10 cellular contexts compared by ENCODE assay signal in the genomic region with DNA sequence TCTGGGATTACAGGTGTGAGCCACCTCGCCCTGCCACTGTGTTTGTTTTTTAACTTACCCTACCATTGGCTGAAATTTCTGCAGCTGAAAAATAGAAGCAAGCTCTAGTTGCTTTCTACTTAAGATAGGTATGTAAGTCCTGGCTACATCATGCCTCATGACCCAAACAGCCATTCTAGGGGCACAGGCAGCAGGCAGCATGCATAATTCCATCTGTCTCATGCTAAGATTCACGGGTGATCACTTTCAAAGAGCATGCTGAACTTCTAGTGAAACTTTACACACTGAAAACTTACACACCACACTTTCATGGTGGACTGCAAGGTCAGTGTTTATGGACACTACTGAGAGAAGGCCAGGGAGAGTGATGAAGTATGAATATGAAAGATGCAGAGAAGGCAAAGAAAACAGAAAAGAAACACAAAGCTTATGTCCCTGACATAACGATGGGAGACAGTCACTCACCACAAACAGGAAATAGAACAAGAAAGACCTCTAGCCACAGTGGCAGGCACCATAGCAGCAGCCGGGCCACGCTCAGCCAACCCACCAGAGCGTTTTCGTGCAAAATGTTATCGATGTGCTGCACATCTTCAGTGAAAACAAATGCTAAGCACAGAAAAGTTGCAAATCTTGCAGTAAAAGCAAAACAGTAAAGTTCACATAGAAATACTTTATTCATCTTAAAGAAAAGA.
DNase-seq lines count a peak whose midpoint lies in the region; ATAC-seq, FAIRE-seq and TF ChIP-seq lines count a peak whose summit lies in the region.
"Had no signal": no experiment of that assay in that cellular context is flagged by ENCODE, and none has a peak within 500 bp of the region (broad histone marks: within the 10 kb centered on the region; RNA-seq: fewer than 3 reads in every experiment).

No MANE protein-coding gene starts in this region.

- H3K27me3 ChIP-seq in CD4-positive, CD25-positive, alpha-beta regulatory T cell (ENCODE audit: control insufficient read depth, insufficient read depth, low read length), result no peaks in the 10 kb centered on the region
- H3K27me3 ChIP-seq in SK-N-SH (ENCODE audit: insufficient read depth), result no peaks in the 10 kb centered on the region
- no peaks in the 10 kb centered on the region for H3K27me3 ChIP-seq in uterus

- H3K4me3 ChIP-seq in CD4-positive, CD25-positive, alpha-beta regulatory T cell (ENCODE audit: low read depth, low read length), result peak overlapping the region; percentile 62
- no peak overlapping the region for H3K4me3 ChIP-seq in SK-N-SH (ENCODE audit: low read depth in 2 of 2, low read length in 1 of 2)
- no peak overlapping the region for H3K4me3 ChIP-seq in uterus
- H3K4me3 ChIP-seq in kidney (ENCODE audit: low read length in 2 of 2), result no peak overlapping the region

- no peak for TF ChIP-seq RAD21 in SK-N-SH (IDR thresholded peaks at IDR 0.05; ENCODE audit: low read length)

- no peak for TF ChIP-seq EP300 in SK-N-SH (IDR thresholded peaks at IDR 0.05; ENCODE audit: borderline replicate concordance in 1 of 2, low read depth in 1 of 2, low read length in 1 of 2)

- peak overlapping the region; percentile 4 to 84 (median 53) for H3K4me3 Mint-ChIP-seq in CD4-positive, CD25-positive, alpha-beta regulatory T cell
- peak overlapping the region; percentile 69 for H3K4me3 Mint-ChIP-seq in activated CD4-positive, alpha-beta T cell treated with anti-CD3 and anti-CD28 coated beads, Interleukin-2, amount 10 ng/mL, durations not matched to agents 24 days and 14 days
- H3K4me3 Mint-ChIP-seq in effector memory CD8-positive, alpha-beta T cell, result peak overlapping the region; percentile 3 to 8

- peak; percentile 86 to 95 for ATAC-seq in CD4-positive, CD25-positive, alpha-beta regulatory T cell (ENCODE audit: low read depth in 2 of 2)
- peak; percentile 74 for ATAC-seq in HG02759 (IDR thresholded peaks at IDR 0.05; ENCODE audit: unreplicated experiment)
- ATAC-seq in effector memory CD8-positive, alpha-beta T cell (replicated peaks), result peak; percentile 97
- ATAC-seq in HG02970 (IDR thresholded peaks at IDR 0.05; ENCODE audit: low FRiP score, unreplicated experiment), result no peak
- ATAC-seq: PC-3 had no signal

- no peak for FAIRE-seq in kidney (lab: Jason Lieb, UNC)

- no peaks in the 10 kb centered on the region for H3K9me2 ChIP-seq in SK-N-SH

- peaks cover 0 to 2% (median 0%) of the 10 kb centered on the region in 7 donors for H3K9me3 Mint-ChIP-seq in CD4-positive, CD25-positive, alpha-beta regulatory T cell
- H3K9me3 Mint-ChIP-seq in activated CD4-positive, alpha-beta T cell treated with anti-CD3 and anti-CD28 coated beads, Interleukin-2, amount 10 ng/mL, durations not matched to agents 24 days and 14 days, result peaks cover 7% of the 10 kb centered on the region
- peaks cover 0 to 1% of the 10 kb centered on the region in 2 donors for H3K9me3 Mint-ChIP-seq in effector memory CD8-positive, alpha-beta T cell

- no peaks in the 10 kb centered on the region for H3K27me3 Mint-ChIP-seq in CD4-positive, CD25-positive, alpha-beta regulatory T cell
- peaks cover 4% of the 10 kb centered on the region for H3K27me3 Mint-ChIP-seq in activated CD4-positive, alpha-beta T cell treated with anti-CD3 and anti-CD28 coated beads, Interleukin-2, amount 10 ng/mL, durations not matched to agents 24 days and 14 days
- no peaks in the 10 kb centered on the region for H3K27me3 Mint-ChIP-seq in effector memory CD8-positive, alpha-beta T cell

- DNase-seq in CD4-positive, CD25-positive, alpha-beta regulatory T cell, result peak in 2 of 3 donors; percentile 49 to 78
- DNase-seq in activated CD4-positive, alpha-beta T cell treated with anti-CD3 and anti-CD28 coated beads, Interleukin-2, amount 10 ng/mL, durations not matched to agents 24 days and 14 days, result peak; percentile 87
- DNase-seq in effector memory CD8-positive, alpha-beta T cell, result peak; percentile 11 to 23 (median 12)
- DNase-seq in SK-N-SH, result no peak
- DNase-seq in uterus, result no peak
- DNase-seq in kidney, result no peak
- DNase-seq: amygdala, PC-3 had no signal

- H3K9me3 ChIP-seq in CD4-positive, CD25-positive, alpha-beta regulatory T cell (ENCODE audit: control insufficient read depth in 2 of 2, low read length in 2 of 2), result peaks cover 3 to 4% of the 10 kb centered on the region in 2 experiments
- no peaks in the 10 kb centered on the region for H3K9me3 ChIP-seq in SK-N-SH
- no peaks in the 10 kb centered on the region for H3K9me3 ChIP-seq in uterus
- H3K9me3 ChIP-seq in kidney (ENCODE audit: control insufficient read depth in 1 of 2, low read length in 2 of 2), result peaks cover under 1 to 2% of the 10 kb centered on the region in 2 donors

- H3K4me1 ChIP-seq in CD4-positive, CD25-positive, alpha-beta regulatory T cell (ENCODE audit: control insufficient read depth, insufficient read depth, low read length, poor library complexity, severe bottlenecking), result peaks cover 21% of the 10 kb centered on the region
- H3K4me1 ChIP-seq in SK-N-SH (ENCODE audit: control insufficient read depth in 1 of 2, insufficient read depth in 2 of 2, low read depth in 1 of 2, low read length in 1 of 2) (peaks cover 0 to 2% of the 10 kb centered on the region in 2 experiments; a peak in 1 of 4 replicates), uterus (no peaks in the 10 kb centered on the region), kidney (ENCODE audit: control insufficient read depth in 1 of 2, insufficient read depth in 1 of 2, low read depth in 1 of 2, low read length in 2 of 2) (no peaks in the 10 kb centered on the region)

- H2AFZ ChIP-seq in SK-N-SH (ENCODE audit: low read depth), result no peak overlapping the region

- peak overlapping the region; percentile 52 to 93 (median 79) for H3K27ac Mint-ChIP-seq in CD4-positive, CD25-positive, alpha-beta regulatory T cell
- H3K27ac Mint-ChIP-seq in activated CD4-positive, alpha-beta T cell treated with anti-CD3 and anti-CD28 coated beads, Interleukin-2, amount 10 ng/mL, durations not matched to agents 24 days and 14 days, result peak overlapping the region; percentile 76
- peak overlapping the region in 1 of 2 donors; percentile 35 for H3K27ac Mint-ChIP-seq in effector memory CD8-positive, alpha-beta T cell

- H3K36me3 ChIP-seq in CD4-positive, CD25-positive, alpha-beta regulatory T cell (ENCODE audit: control insufficient read depth, insufficient read depth, low read length), result no peaks in the 10 kb centered on the region
- H3K36me3 ChIP-seq in SK-N-SH (replicated peaks in 1 of 2; ENCODE audit: control insufficient read depth in 1 of 2, insufficient read depth in 2 of 2, low read length in 1 of 2) (no peaks in the 10 kb centered on the region), uterus (no peaks in the 10 kb centered on the region), kidney (ENCODE audit: control insufficient read depth in 1 of 2, insufficient read depth in 2 of 2, low read length in 2 of 2) (no peaks in the 10 kb centered on the region)

- H3K4me2 ChIP-seq in SK-N-SH, result no peak overlapping the region

- H4K20me1 ChIP-seq in SK-N-SH (ENCODE audit: insufficient read depth), result no peaks in the 10 kb centered on the region

- peaks cover 15 to 48% (median 27%) of the 10 kb centered on the region in 4 donors for H3K4me1 Mint-ChIP-seq in CD4-positive, CD25-positive, alpha-beta regulatory T cell
- H3K4me1 Mint-ChIP-seq in activated CD4-positive, alpha-beta T cell treated with anti-CD3 and anti-CD28 coated beads, Interleukin-2, amount 10 ng/mL, durations not matched to agents 24 days and 14 days, result peaks cover 34% of the 10 kb centered on the region
- peaks cover 25 to 34% of the 10 kb centered on the region in 2 donors for H3K4me1 Mint-ChIP-seq in effector memory CD8-positive, alpha-beta T cell (ENCODE audit: low read depth in 2 of 2)

- H3F3A ChIP-seq in SK-N-SH (replicated peaks; ENCODE audit: insufficient read depth), result no peaks in the 10 kb centered on the region

- no peaks in the 10 kb centered on the region for H3K36me3 Mint-ChIP-seq in CD4-positive, CD25-positive, alpha-beta regulatory T cell
- peaks cover 13% of the 10 kb centered on the region for H3K36me3 Mint-ChIP-seq in activated CD4-positive, alpha-beta T cell treated with anti-CD3 and anti-CD28 coated beads, Interleukin-2, amount 10 ng/mL, durations not matched to agents 24 days and 14 days (ENCODE audit: low read depth)
- no peaks in the 10 kb centered on the region for H3K36me3 Mint-ChIP-seq in effector memory CD8-positive, alpha-beta T cell (ENCODE audit: insufficient read depth)

- no peak for TF ChIP-seq CTCF in SK-N-SH (IDR thresholded peaks at IDR 0.05)
- TF ChIP-seq CTCF in uterus (IDR thresholded peaks at IDR 0.05), result no peak
- TF ChIP-seq CTCF in kidney (IDR thresholded peaks at IDR 0.05; ENCODE audit: borderline replicate concordance, extremely low read depth, insufficient read depth), result no peak

- CTCF ChIA-PET in SK-N-SH (lab: Yijun Ruan, JAX), result interaction anchor here (1.0 kb wide), 1 partner anchor 158 kb away, joined by 4 read pairs; no protein-coding TSS in a partner anchor

- intact Hi-C loops in activated CD4-positive, alpha-beta T cell treated with anti-CD3 and anti-CD28 coated beads, Interleukin-2, amount 10 ng/mL, durations not matched to agents 24 days and 14 days (cut with micrococcal nuclease), result loop anchor here (1.0 kb wide), 1 partner anchor 20 kb away; no protein-coding TSS in a partner anchor
- intact Hi-C loops in uterus (cut with DNase I; ENCODE audit: low total_unique reads), result no loop called here
- intact Hi-C loops in kidney (cut with DNase I), result no loop called here

- H3K79me2 ChIP-seq in SK-N-SH (ENCODE audit: insufficient read depth), result no peaks in the 10 kb centered on the region

- no peak for TF ChIP-seq POLR2A in uterus (IDR thresholded peaks at IDR 0.05)

- POLR2A ChIA-PET in SK-N-SH (lab: Yijun Ruan, JAX), result no interaction called here

- H3K9ac ChIP-seq in SK-N-SH (no peak overlapping the region), kidney (ENCODE audit: low read length in 2 of 2) (no peak overlapping the region)

- WGBS in SK-N-SH (ENCODE audit: low lambda C conversion rate), result 51% methylated on average over 8 of the region's 8 CpGs

- H3K27ac ChIP-seq in CD4-positive, CD25-positive, alpha-beta regulatory T cell (ENCODE audit: insufficient read depth, low read length, poor library complexity, severe bottlenecking), result no peak overlapping the region
- H3K27ac ChIP-seq in SK-N-SH (ENCODE audit: low read depth in 2 of 2, low read length in 1 of 2) (no peak overlapping the region), uterus (no peak overlapping the region), kidney (ENCODE audit: low read depth in 2 of 2, low read length in 2 of 2) (no peak overlapping the region)

TF ChIP-seq in SK-N-SH, 30 proteins besides CTCF, POLR2A, EP300 and RAD21 (continues in another document):
- TF ChIP-seq JUND (IDR thresholded peaks at IDR 0.05) (no peak), RXRA (IDR thresholded peaks at IDR 0.05; ENCODE audit: borderline replicate concordance, low read depth) (no peak), MEF2A (IDR thresholded peaks at IDR 0.05; ENCODE audit: borderline replicate concordance, low read depth) (no peak), NRF1 (IDR thresholded peaks at IDR 0.05; ENCODE audit: low read depth, low read length) (no peak), FOXM1 (IDR thresholded peaks at IDR 0.05; ENCODE audit: low read depth) (no peak)

Comparison
In these comparisons a context has a peak if more than half of its experiments do, and no peak if none do; other contexts are left out.
1. DNase-seq: peak in CD4-positive, CD25-positive, alpha-beta regulatory T cell (2 of 3), activated CD4-positive, alpha-beta T cell treated with anti-CD3 and anti-CD28 coated beads, Interleukin-2, amount 10 ng/mL, durations not matched to agents 24 days and 14 days (single experiment) and effector memory CD8-positive, alpha-beta T cell (3 of 3); none in SK-N-SH (single experiment), uterus (0 of 2) and kidney (single experiment).
2. H3K4me3 Mint-ChIP-seq: peak in every context shown above with its lines; median percentile 69 in activated CD4-positive, alpha-beta T cell treated with anti-CD3 and anti-CD28 coated beads, Interleukin-2, amount 10 ng/mL, durations not matched to agents 24 days and 14 days; 53 in CD4-positive, CD25-positive, alpha-beta regulatory T cell; 6 in effector memory CD8-positive, alpha-beta T cell.